Comparison of ENCODE assay signal across 6 cellular contexts in genomic region chr3:197320582-197320981, GRCh38.
"Had no signal": no experiment of that assay in that cellular context is flagged by ENCODE, and none has a peak within 500 bp of the region (broad histone marks: within the 10 kb centered on the region; RNA-seq: fewer than 3 reads in every experiment).

No MANE protein-coding gene starts in this region.

- H3K27ac Mint-ChIP-seq: GM23338, HFFc6, IgD-negative memory B cell had no signal

- ATAC-seq: GM23338, HCT116, HepG2 had no signal

- DNase-seq: H7, HFFc6 had no signal

- H3K4me3 Mint-ChIP-seq: GM23338, HFFc6, IgD-negative memory B cell had no signal

- H3K4me1 Mint-ChIP-seq: GM23338, IgD-negative memory B cell had no signal
